In genomic region chr12:131268125-131268524, GRCh38 we compare ENCODE assay signal across 7 cellular contexts.
DNase-seq lines count a peak whose midpoint lies in the region; ATAC-seq, FAIRE-seq and TF ChIP-seq lines count a peak whose summit lies in the region.
"Not testable (repeated sequence)": the region's sequence is repeated elsewhere in the genome, so short reads cannot be mapped to it uniquely, and the experiment has no call there.

No MANE protein-coding gene starts in this region.

- not testable (repeated sequence) for H3K4me1 ChIP-seq in body of pancreas, foreskin keratinocyte, pancreas
- peaks cover 13% of the 10 kb centered on the region for H3K4me1 ChIP-seq in stomach smooth muscle (ENCODE audit: control insufficient read depth, insufficient read depth, low read length)

- not testable (repeated sequence) for H3K36me3 ChIP-seq in body of pancreas (replicated peaks in 1 of 2; ENCODE audit: insufficient read depth in 1 of 2, low read depth in 2 of 2); pancreas; stomach smooth muscle (ENCODE audit: control insufficient read depth in 2 of 2, insufficient read depth in 2 of 2, low read length in 2 of 2)

- not testable (repeated sequence) for H3K27me3 ChIP-seq in body of pancreas; foreskin keratinocyte; pancreas; stomach smooth muscle (ENCODE audit: control insufficient read depth in 1 of 2, insufficient read depth in 2 of 2, low read length in 2 of 2)

- not testable (repeated sequence) for TF ChIP-seq POLR2A in body of pancreas (IDR thresholded peaks at IDR 0.05)

- H3K27ac ChIP-seq in body of pancreas, foreskin keratinocyte, pancreas: not testable (repeated sequence)
- peak overlapping the region; percentile 67 for H3K27ac ChIP-seq in stomach smooth muscle (ENCODE audit: low read length)

- intact Hi-C loops in body of pancreas (cut with DNase I); pancreas (cut with DNase I): not testable (repeated sequence)

- WGBS in body of pancreas, 2 donors: 20 to 33% methylated on average over 4 of the region's 7 CpGs
- WGBS in pancreas, 2 donors: 43 to 54% methylated on average over 3 to 7 of the region's 7 CpGs

- H3K4me3 ChIP-seq in body of pancreas, pancreas: not testable (repeated sequence)
- peak overlapping the region in 1 of 2 donors; percentile 8 for H3K4me3 ChIP-seq in stomach smooth muscle (ENCODE audit: low read length in 2 of 2)

- ATAC-seq in body of pancreas (peak; percentile 60), foreskin keratinocyte (peak; percentile 37), pancreas (peak in 3 of 4 donors; percentile 51 to 73 (median 56))

- H3K9me3 ChIP-seq in body of pancreas; pancreas; stomach smooth muscle (ENCODE audit: control insufficient read depth in 2 of 2, low read length in 2 of 2): not testable (repeated sequence)

- TF ChIP-seq CTCF in body of pancreas (IDR thresholded peaks at IDR 0.05); foreskin keratinocyte (conservative IDR thresholded peaks at IDR 0.05); pancreas (IDR thresholded peaks at IDR 0.05): not testable (repeated sequence)

- in situ Hi-C loops in Caki2 (cut with HindIII; ENCODE audit: low pct_unique_long_range_greater_than_20kb, low sequenced_read_pairs): not testable (repeated sequence)

- peak; percentile 52 for DNase-seq in Caki2 (ENCODE audit: low read depth)
- DNase-seq in NCI-H1092 (lab: John Stamatoyannopoulos, UW): peak; percentile 7
- DNase-seq in body of pancreas: peak in 2 of 4 donors; percentile 29 to 31
- DNase-seq in foreskin keratinocyte, pancreas: not testable (repeated sequence)
- peak; percentile 75 for DNase-seq in islet precursor cell

- FAIRE-seq in pancreas (lab: Jason Lieb, UNC): not testable (repeated sequence)

- peak overlapping the region in 1 of 2 donors; percentile 31 for H3K9ac ChIP-seq in stomach smooth muscle (ENCODE audit: low read length in 2 of 2)
